2 cellular contexts compared by ENCODE assay signal in the genomic region with DNA sequence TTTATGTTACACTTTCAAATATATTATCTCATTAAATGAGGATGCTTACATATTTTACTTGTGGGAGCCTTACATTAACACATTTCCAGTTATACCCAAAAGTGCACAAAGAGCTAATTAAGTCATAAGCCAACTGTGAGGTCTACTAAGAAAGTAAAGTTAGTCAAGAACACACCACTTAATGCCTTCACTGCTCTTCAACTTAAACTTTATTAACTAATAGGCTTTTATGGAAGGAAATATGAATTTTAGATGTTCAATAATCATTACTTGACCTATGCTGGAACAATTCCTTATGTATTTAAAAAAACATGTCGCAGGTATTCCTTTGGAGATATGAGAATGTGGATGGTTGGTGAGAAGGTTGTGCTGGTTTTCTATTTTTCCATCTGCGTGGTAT.
TF ChIP-seq lines count a peak whose summit lies in the region.

No MANE protein-coding gene starts in this region.

TF ChIP-seq in SK-N-SH, 30 proteins besides CTCF, POLR2A, EP300 and RAD21 (continued from another document):
- TF ChIP-seq, protein P1, sequence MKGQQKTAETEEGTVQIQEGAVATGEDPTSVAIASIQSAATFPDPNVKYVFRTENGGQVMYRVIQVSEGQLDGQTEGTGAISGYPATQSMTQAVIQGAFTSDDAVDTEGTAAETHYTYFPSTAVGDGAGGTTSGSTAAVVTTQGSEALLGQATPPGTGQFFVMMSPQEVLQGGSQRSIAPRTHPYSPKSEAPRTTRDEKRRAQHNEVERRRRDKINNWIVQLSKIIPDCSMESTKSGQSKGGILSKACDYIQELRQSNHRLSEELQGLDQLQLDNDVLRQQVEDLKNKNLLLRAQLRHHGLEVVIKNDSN (IDR thresholded peaks at IDR 0.05; ENCODE audit: borderline replicate concordance, low read depth): no peak
- TF ChIP-seq RXRA (IDR thresholded peaks at IDR 0.05; ENCODE audit: borderline replicate concordance, low read depth) (no peak), SMC3 (IDR thresholded peaks at IDR 0.05; ENCODE audit: low read depth, low read length) (no peak)
TF ChIP-seq in SK-N-SH: peak in this region for 0.

TF ChIP-seq in SK-N-SH treated with all-trans-retinoic acid at 6 μM for 48 hours, 23 proteins besides CTCF, POLR2A, EP300 and RAD21:
- TF ChIP-seq, protein P2, sequence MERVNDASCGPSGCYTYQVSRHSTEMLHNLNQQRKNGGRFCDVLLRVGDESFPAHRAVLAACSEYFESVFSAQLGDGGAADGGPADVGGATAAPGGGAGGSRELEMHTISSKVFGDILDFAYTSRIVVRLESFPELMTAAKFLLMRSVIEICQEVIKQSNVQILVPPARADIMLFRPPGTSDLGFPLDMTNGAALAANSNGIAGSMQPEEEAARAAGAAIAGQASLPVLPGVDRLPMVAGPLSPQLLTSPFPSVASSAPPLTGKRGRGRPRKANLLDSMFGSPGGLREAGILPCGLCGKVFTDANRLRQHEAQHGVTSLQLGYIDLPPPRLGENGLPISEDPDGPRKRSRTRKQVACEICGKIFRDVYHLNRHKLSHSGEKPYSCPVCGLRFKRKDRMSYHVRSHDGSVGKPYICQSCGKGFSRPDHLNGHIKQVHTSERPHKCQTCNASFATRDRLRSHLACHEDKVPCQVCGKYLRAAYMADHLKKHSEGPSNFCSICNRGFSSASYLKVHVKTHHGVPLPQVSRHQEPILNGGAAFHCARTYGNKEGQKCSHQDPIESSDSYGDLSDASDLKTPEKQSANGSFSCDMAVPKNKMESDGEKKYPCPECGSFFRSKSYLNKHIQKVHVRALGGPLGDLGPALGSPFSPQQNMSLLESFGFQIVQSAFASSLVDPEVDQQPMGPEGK (CRISPR knock-in tag; IDR thresholded peaks at IDR 0.05; ENCODE audit: borderline replicate concordance): no peak
- no peak for TF ChIP-seq ZC3H10 (CRISPR knock-in tag; IDR thresholded peaks at IDR 0.05)
- TF ChIP-seq, protein P3, sequence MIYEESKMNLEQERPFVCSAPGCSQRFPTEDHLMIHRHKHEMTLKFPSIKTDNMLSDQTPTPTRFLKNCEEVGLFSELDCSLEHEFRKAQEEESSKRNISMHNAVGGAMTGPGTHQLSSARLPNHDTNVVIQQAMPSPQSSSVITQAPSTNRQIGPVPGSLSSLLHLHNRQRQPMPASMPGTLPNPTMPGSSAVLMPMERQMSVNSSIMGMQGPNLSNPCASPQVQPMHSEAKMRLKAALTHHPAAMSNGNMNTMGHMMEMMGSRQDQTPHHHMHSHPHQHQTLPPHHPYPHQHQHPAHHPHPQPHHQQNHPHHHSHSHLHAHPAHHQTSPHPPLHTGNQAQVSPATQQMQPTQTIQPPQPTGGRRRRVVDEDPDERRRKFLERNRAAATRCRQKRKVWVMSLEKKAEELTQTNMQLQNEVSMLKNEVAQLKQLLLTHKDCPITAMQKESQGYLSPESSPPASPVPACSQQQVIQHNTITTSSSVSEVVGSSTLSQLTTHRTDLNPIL (CRISPR knock-in tag; IDR thresholded peaks at IDR 0.05; ENCODE audit: low read depth): no peak
- TF ChIP-seq, protein P4, sequence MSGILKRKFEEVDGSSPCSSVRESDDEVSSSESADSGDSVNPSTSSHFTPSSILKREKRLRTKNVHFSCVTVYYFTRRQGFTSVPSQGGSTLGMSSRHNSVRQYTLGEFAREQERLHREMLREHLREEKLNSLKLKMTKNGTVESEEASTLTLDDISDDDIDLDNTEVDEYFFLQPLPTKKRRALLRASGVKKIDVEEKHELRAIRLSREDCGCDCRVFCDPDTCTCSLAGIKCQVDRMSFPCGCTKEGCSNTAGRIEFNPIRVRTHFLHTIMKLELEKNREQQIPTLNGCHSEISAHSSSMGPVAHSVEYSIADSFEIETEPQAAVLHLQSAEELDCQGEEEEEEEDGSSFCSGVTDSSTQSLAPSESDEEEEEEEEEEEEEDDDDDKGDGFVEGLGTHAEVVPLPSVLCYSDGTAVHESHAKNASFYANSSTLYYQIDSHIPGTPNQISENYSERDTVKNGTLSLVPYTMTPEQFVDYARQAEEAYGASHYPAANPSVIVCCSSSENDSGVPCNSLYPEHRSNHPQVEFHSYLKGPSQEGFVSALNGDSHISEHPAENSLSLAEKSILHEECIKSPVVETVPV (CRISPR knock-in tag; IDR thresholded peaks at IDR 0.05): no peak
- no peak for TF ChIP-seq ISL1 (CRISPR knock-in tag; IDR thresholded peaks at IDR 0.05)
- TF ChIP-seq ZNF8 (CRISPR knock-in tag; IDR thresholded peaks at IDR 0.05): no peak
- TF ChIP-seq PPARA (CRISPR knock-in tag; IDR thresholded peaks at IDR 0.05; ENCODE audit: borderline replicate concordance): no peak
- TF ChIP-seq RARB (CRISPR knock-in tag; IDR thresholded peaks at IDR 0.05): no peak
- TF ChIP-seq ZNF70 (CRISPR knock-in tag; IDR thresholded peaks at IDR 0.05): no peak
- no peak for TF ChIP-seq SNAI2 (CRISPR knock-in tag; IDR thresholded peaks at IDR 0.05)
- TF ChIP-seq, protein P5, sequence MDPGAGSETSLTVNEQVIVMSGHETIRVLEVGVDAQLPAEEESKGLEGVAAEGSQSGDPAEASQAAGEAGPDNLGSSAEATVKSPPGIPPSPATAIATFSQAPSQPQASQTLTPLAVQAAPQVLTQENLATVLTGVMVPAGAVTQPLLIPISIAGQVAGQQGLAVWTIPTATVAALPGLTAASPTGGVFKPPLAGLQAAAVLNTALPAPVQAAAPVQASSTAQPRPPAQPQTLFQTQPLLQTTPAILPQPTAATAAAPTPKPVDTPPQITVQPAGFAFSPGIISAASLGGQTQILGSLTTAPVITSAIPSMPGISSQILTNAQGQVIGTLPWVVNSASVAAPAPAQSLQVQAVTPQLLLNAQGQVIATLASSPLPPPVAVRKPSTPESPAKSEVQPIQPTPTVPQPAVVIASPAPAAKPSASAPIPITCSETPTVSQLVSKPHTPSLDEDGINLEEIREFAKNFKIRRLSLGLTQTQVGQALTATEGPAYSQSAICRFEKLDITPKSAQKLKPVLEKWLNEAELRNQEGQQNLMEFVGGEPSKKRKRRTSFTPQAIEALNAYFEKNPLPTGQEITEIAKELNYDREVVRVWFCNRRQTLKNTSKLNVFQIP (CRISPR knock-in tag; IDR thresholded peaks at IDR 0.05; ENCODE audit: borderline replicate concordance, low read depth): no peak
